ENCODE assay signal across 8 cellular contexts in the genomic region with DNA sequence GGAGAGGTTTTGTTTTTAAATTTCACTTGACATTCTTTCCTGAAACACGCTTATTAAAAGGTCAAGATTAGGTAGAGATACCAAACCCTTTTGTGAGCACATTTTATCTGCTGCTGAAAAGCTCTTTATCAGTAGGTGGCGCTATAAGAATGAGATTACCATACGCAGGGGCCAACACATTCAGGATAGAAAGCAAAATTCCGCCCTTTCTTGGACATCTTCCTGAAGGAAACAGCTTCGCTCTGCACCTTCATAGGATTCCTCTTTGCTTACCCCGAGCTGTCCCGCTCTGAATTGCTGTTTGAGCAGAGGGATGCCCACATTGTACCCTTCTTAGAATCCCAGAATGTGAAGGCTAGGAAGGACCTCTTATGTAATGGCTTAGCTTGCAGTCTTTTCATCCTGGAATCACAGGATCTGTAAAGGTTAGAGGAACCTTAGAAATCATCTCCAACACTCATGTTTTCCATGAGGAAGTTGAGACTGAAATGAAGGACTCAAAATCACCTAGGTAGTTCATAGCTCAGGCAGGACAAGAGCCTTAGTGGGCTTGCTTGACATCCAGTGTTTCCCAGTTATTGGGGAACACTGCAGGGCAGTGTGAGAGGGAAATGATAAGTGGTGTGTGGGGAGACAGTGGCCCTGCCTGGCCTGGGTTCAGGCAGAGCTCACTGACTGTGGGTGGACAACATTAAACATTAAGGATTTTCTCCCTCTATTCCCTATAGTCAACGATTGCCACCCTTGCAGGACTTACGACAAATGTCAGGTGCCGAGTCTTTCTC. TPM values are rescaled to one million over a fixed set of nuclear protein-coding genes. Genes with fewer than 3 reads are reported as not detected.
DNase-seq lines count a peak whose midpoint lies in the region; ATAC-seq and TF ChIP-seq lines count a peak whose summit lies in the region.

No MANE protein-coding gene starts in this region.

- ATAC-seq in foreskin keratinocyte, result peak; percentile 68
- ATAC-seq in GM19324 (IDR thresholded peaks at IDR 0.05; ENCODE audit: low FRiP score, unreplicated experiment), result no peak
- ATAC-seq in HG03432 (IDR thresholded peaks at IDR 0.05; ENCODE audit: unreplicated experiment), result no peak

- no peak overlapping the region for H3K27ac Mint-ChIP-seq in activated CD4-positive, alpha-beta memory T cell treated with anti-CD3 and anti-CD28 coated beads, Interleukin-2, amount 10 ng/mL, durations not matched to agents 7 days and 5 days

- no peaks in the 10 kb centered on the region for H3K4me1 Mint-ChIP-seq in activated CD4-positive, alpha-beta memory T cell treated with anti-CD3 and anti-CD28 coated beads, Interleukin-2, amount 10 ng/mL, durations not matched to agents 7 days and 5 days

- no peak overlapping the region for H3K4me3 Mint-ChIP-seq in activated CD4-positive, alpha-beta memory T cell treated with anti-CD3 and anti-CD28 coated beads, Interleukin-2, amount 10 ng/mL, durations not matched to agents 7 days and 5 days

- CTCF ChIA-PET in activated CD4-positive, alpha-beta memory T cell treated with anti-CD3 and anti-CD28 coated beads, Interleukin-2, amount 10 ng/mL, durations not matched to agents 7 days and 5 days (lab: Charles Lee), result interaction anchor here (0.6 to 6.2 kb wide), 34 partner anchors 8 to 689 kb away, joined by 3 to 172 read pairs (median 4); a partner anchor contains a TSS

- peak overlapping the region; percentile 67 for H3K4me2 ChIP-seq in osteoblast (ENCODE audit: insufficient read depth, low read length)

- no peaks in the 10 kb centered on the region for H3K36me3 ChIP-seq in BE2C
- H3K36me3 ChIP-seq in osteoblast (ENCODE audit: insufficient read depth, low read length), result no peaks in the 10 kb centered on the region

- no peaks in the 10 kb centered on the region for H3K9me3 Mint-ChIP-seq in activated CD4-positive, alpha-beta memory T cell treated with anti-CD3 and anti-CD28 coated beads, Interleukin-2, amount 10 ng/mL, durations not matched to agents 7 days and 5 days

- peaks cover 6% of the 10 kb centered on the region for H3K4me1 ChIP-seq in BE2C
- H3K4me1 ChIP-seq in foreskin keratinocyte, result no peaks in the 10 kb centered on the region
- no peaks in the 10 kb centered on the region for H3K4me1 ChIP-seq in osteoblast (ENCODE audit: insufficient read depth, low read length)

- no peaks in the 10 kb centered on the region for H3K79me2 ChIP-seq in osteoblast (ENCODE audit: insufficient read depth, low read length)

- POLR2A ChIA-PET in activated CD4-positive, alpha-beta memory T cell treated with anti-CD3 and anti-CD28 coated beads, Interleukin-2, amount 10 ng/mL, durations not matched to agents 7 days and 5 days (lab: Charles Lee), result interaction anchor here (1.0 to 1.1 kb wide), 2 partner anchors 273 to 477 kb away, joined by 3 read pairs; no protein-coding TSS in a partner anchor

- peak; percentile 28 for DNase-seq in BE2C
- peak; percentile 24 for DNase-seq in GM19238 (ENCODE audit: insufficient read length, low spot score)
- peak; percentile 84 for DNase-seq in NCI-H2171 treated with DMSO at 0.1 percent for 48 hours (lab: John Stamatoyannopoulos, UW)
- DNase-seq in activated CD4-positive, alpha-beta memory T cell treated with anti-CD3 and anti-CD28 coated beads, Interleukin-2, amount 10 ng/mL, durations not matched to agents 7 days and 5 days, result peak; percentile 17
- peak; percentile 10 to 52 for DNase-seq in foreskin keratinocyte
- DNase-seq in osteoblast (ENCODE audit: insufficient read length, low spot score, missing footprints), result peak; percentile 87

- H3K27me3 Mint-ChIP-seq in activated CD4-positive, alpha-beta memory T cell treated with anti-CD3 and anti-CD28 coated beads, Interleukin-2, amount 10 ng/mL, durations not matched to agents 7 days and 5 days, result no peaks in the 10 kb centered on the region

- no peaks in the 10 kb centered on the region for H3K36me3 Mint-ChIP-seq in activated CD4-positive, alpha-beta memory T cell treated with anti-CD3 and anti-CD28 coated beads, Interleukin-2, amount 10 ng/mL, durations not matched to agents 7 days and 5 days (ENCODE audit: low read depth)

- no peaks in the 10 kb centered on the region for H3K27me3 ChIP-seq in BE2C
- no peaks in the 10 kb centered on the region for H3K27me3 ChIP-seq in foreskin keratinocyte
- peaks cover 9% of the 10 kb centered on the region for H3K27me3 ChIP-seq in osteoblast (ENCODE audit: insufficient read depth, low read length)

- H4K20me1 ChIP-seq in osteoblast (ENCODE audit: insufficient read depth, low read length), result no peaks in the 10 kb centered on the region

- no peaks in the 10 kb centered on the region for H3K9me3 ChIP-seq in BE2C
- no peaks in the 10 kb centered on the region for H3K9me3 ChIP-seq in osteoblast (ENCODE audit: low read depth, low read length)

- TF ChIP-seq CTCF in BE2C (IDR thresholded peaks at IDR 0.05; ENCODE audit: low read depth, low read length) (peak; percentile 87), foreskin keratinocyte (conservative IDR thresholded peaks at IDR 0.05) (peak; percentile 97), osteoblast (IDR thresholded peaks at IDR 0.05; ENCODE audit: extremely low read depth, low read depth, low read length) (peak; percentile 90)

- peak overlapping the region; percentile 66 for H2AFZ ChIP-seq in osteoblast (ENCODE audit: low read length)

- H3K27ac ChIP-seq in foreskin keratinocyte, result no peak overlapping the region
- no peak overlapping the region for H3K27ac ChIP-seq in osteoblast (ENCODE audit: low read depth, low read length)

- H3K4me3 ChIP-seq in BE2C (ENCODE audit: low read depth, low read length), result no peak overlapping the region
- H3K4me3 ChIP-seq in osteoblast (ENCODE audit: insufficient read depth, low read length), result no peak overlapping the region

RNA-seq across cellular contexts. Expression of a gene that starts 38.7 kb away (rescaled TPM):
- 16.5 TPM for polyA plus RNA-seq in BE2C (2012; ENCODE audit: insufficient read depth, insufficient read length, low read depth)
- total RNA-seq in activated CD4-positive, alpha-beta memory T cell treated with anti-CD3 and anti-CD28 coated beads, Interleukin-2, amount 10 ng/mL, durations not matched to agents 7 days and 5 days, result 10 to 100 TPM; 16.4 to 16.6 TPM
- 8.6 and 12.0 TPM in 2 replicates for total RNA-seq in foreskin keratinocyte
- polyA plus RNA-seq in foreskin keratinocyte, result 3.6 and 5.5 TPM in 2 replicates
- total RNA-seq in osteoblast, result 16.2 and 18.1 TPM in 2 replicates

Comparison
In these comparisons a context has a peak if more than half of its experiments do, and no peak if none do; other contexts are left out.
1. DNase-seq: peak in every context shown above with its lines; median percentile 87 in osteoblast; 84 in NCI-H2171 treated with DMSO at 0.1 percent for 48 hours; 31 in foreskin keratinocyte; 28 in BE2C; 24 in GM19238; 17 in activated CD4-positive, alpha-beta memory T cell treated with anti-CD3 and anti-CD28 coated beads, Interleukin-2, amount 10 ng/mL, durations not matched to agents 7 days and 5 days.